ENCODE assay signal across 14 cellular contexts in the genomic region with DNA sequence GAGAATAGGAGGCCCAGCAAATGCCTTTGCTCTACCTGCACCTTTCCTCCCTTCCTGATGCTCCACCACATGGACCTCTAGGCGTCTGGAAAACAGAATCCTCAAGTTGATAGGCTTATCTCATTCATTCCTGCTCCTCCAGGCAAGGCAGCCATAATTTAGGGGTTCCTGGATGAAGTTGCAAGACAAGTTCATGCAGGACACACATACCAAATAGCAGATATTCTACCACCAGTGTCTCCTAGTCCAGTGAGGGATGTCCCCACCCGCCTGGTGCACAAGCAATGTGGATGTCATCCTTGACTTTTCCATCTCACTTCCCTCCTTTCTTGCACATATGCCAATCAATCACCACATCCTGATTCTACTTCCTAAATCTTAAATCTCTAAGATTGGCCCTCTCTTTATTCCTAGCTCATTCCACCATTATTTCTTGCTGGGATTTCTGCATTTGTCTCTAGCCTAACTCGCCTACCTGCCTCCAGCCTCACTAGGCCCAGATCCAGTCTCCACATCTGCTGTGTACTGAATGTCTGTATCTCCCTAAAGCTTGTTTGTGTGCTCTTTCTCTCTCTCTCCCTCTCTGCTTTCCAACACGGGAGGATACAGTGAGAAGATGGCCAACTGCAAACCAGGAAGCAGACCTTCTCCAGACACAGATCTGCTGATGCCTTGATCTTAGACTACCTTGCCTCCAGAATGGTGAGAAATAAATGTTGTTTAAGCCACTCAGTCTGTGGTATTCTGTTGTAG. TPM values are rescaled to one million over a fixed set of nuclear protein-coding genes. Genes with fewer than 3 reads are reported as not detected.
A peak's percentile ranks its signal among the peaks of the same experiment; 100 is the strongest.
DNase-seq lines count a peak whose midpoint lies in the region; ATAC-seq and TF ChIP-seq lines count a peak whose summit lies in the region.
"Had no signal": no experiment of that assay in that cellular context is flagged by ENCODE, and none has a peak within 500 bp of the region (broad histone marks: within the 10 kb centered on the region; RNA-seq: fewer than 3 reads in every experiment).

No MANE protein-coding gene starts in this region.

- H3K4me3 ChIP-seq in left ventricle myocardium inferior (no peak overlapping the region), vagina (no peak overlapping the region), ovary (no peak overlapping the region), testis (no peak overlapping the region)
- H3K4me3 ChIP-seq in naive thymus-derived CD4-positive, alpha-beta T cell (ENCODE audit: low read length): no peak overlapping the region
- H3K4me3 ChIP-seq: gastrocnemius medialis, GM23248 had no signal

- CTCF ChIA-PET in naive thymus-derived CD4-positive, alpha-beta T cell (lab: Charles Lee): interaction anchor here (0.6 to 13.8 kb wide), 8 partner anchors 14 to 81 kb away, joined by 3 to 197 read pairs (median 6); no protein-coding TSS in a partner anchor

- peak overlapping the region; percentile 99 for H3K27ac ChIP-seq in left ventricle myocardium inferior (replicated peaks)
- H3K27ac ChIP-seq in angular gyrus (ENCODE audit: low read depth, low read length): peak overlapping the region; percentile 52
- peak overlapping the region; percentile 78 for H3K27ac ChIP-seq in naive thymus-derived CD4-positive, alpha-beta T cell (ENCODE audit: low read depth, low read length)
- peak overlapping the region; percentile 98 for H3K27ac ChIP-seq in vagina
- H3K27ac ChIP-seq in ovary: no peak overlapping the region
- no peak overlapping the region for H3K27ac ChIP-seq in testis
- H3K27ac ChIP-seq: GM23248 had no signal

- H3K9me3 ChIP-seq in left ventricle myocardium inferior (replicated peaks): no peaks in the 10 kb centered on the region
- H3K9me3 ChIP-seq in naive thymus-derived CD4-positive, alpha-beta T cell (ENCODE audit: control insufficient read depth in 2 of 3, low read length in 3 of 3): no peaks in the 10 kb centered on the region
- no peaks in the 10 kb centered on the region for H3K9me3 ChIP-seq in vagina
- H3K9me3 ChIP-seq in ovary: no peaks in the 10 kb centered on the region
- H3K9me3 ChIP-seq in testis: no peaks in the 10 kb centered on the region
- H3K9me3 ChIP-seq: gastrocnemius medialis had no signal

- no peak for DNase-seq in left ventricle myocardium inferior
- DNase-seq in Right ventricle myocardium superior: no peak
- DNase-seq in naive thymus-derived CD4-positive, alpha-beta T cell: no peak
- DNase-seq in vagina (ENCODE audit: extremely low spot score in 2 of 2): no peak
- no peak for DNase-seq in ovary
- DNase-seq in testis: no peak
- DNase-seq: activated CD4-positive, alpha-beta T cell treated with anti-CD3 and anti-CD28 coated beads, Interleukin-2, amount 50 U/mL, for 4 hours; AML-193; gastrocnemius medialis; GM23248; NCI-H2227 treated with DMSO at 0.1 percent for 48 hours; SHP77 treated with DMSO at 0.1 percent for 48 hours had no signal

- H3K27ac Mint-ChIP-seq in naive thymus-derived CD4-positive, alpha-beta T cell: peak overlapping the region; percentile 29 to 98 (median 92)

- 69 to 75% (median 70%) methylated on average over 4 of the region's 4 CpGs for WGBS in ovary, 3 donors
- 71 to 77% methylated on average over 4 of the region's 4 CpGs for WGBS in testis, 2 donors

- H3K4me1 Mint-ChIP-seq in naive thymus-derived CD4-positive, alpha-beta T cell: peaks cover 61 to 80% (median 72%) of the 10 kb centered on the region in 7 donors

- H3K9me3 Mint-ChIP-seq in naive thymus-derived CD4-positive, alpha-beta T cell: no peaks in the 10 kb centered on the region

- H3K27me3 Mint-ChIP-seq in naive thymus-derived CD4-positive, alpha-beta T cell: no peaks in the 10 kb centered on the region

- TF ChIP-seq CTCF in left ventricle myocardium inferior (IDR thresholded peaks at IDR 0.05; ENCODE audit: borderline replicate concordance) (no peak), vagina (IDR thresholded peaks at IDR 0.05) (no peak), ovary (IDR thresholded peaks at IDR 0.05) (no peak), testis (IDR thresholded peaks at IDR 0.05) (no peak)

- TF ChIP-seq POLR2A in vagina (IDR thresholded peaks at IDR 0.05) (no peak), ovary (IDR thresholded peaks at IDR 0.05) (no peak), testis (IDR thresholded peaks at IDR 0.05) (no peak)

- ATAC-seq in Right ventricle myocardium superior (ENCODE audit: poor library complexity) (no peak), HG03354 (IDR thresholded peaks at IDR 0.05; ENCODE audit: poor library complexity, severe bottlenecking, unreplicated experiment) (no peak)
- ATAC-seq in naive thymus-derived CD4-positive, alpha-beta T cell: no peak
- ATAC-seq: gastrocnemius medialis had no signal

- peaks cover 64% of the 10 kb centered on the region for H3K4me1 ChIP-seq in left ventricle myocardium inferior
- H3K4me1 ChIP-seq in naive thymus-derived CD4-positive, alpha-beta T cell (ENCODE audit: control insufficient read depth in 2 of 2, insufficient read depth in 2 of 2, low read length in 2 of 2): peaks cover 36 to 76% of the 10 kb centered on the region in 2 donors
- H3K4me1 ChIP-seq in vagina: peaks cover 60% of the 10 kb centered on the region
- peaks cover 17% of the 10 kb centered on the region for H3K4me1 ChIP-seq in ovary (ENCODE audit: insufficient read depth)
- peaks cover 29% of the 10 kb centered on the region for H3K4me1 ChIP-seq in testis

- H3K36me3 ChIP-seq in left ventricle myocardium inferior: peaks cover 5% of the 10 kb centered on the region
- H3K36me3 ChIP-seq in naive thymus-derived CD4-positive, alpha-beta T cell (ENCODE audit: control insufficient read depth in 2 of 3, insufficient read depth in 3 of 3, low read length in 3 of 3): peaks cover 0 to 7% (median 3%) of the 10 kb centered on the region in 3 experiments
- no peaks in the 10 kb centered on the region for H3K36me3 ChIP-seq in vagina
- H3K36me3 ChIP-seq in ovary: no peaks in the 10 kb centered on the region
- no peaks in the 10 kb centered on the region for H3K36me3 ChIP-seq in testis (ENCODE audit: low read depth, missing control alignments)
- H3K36me3 ChIP-seq: gastrocnemius medialis had no signal

- POLR2A ChIA-PET in naive thymus-derived CD4-positive, alpha-beta T cell (lab: Charles Lee): interaction anchor here (6.2 to 20.4 kb wide), 2 partner anchors 13 to 42 kb away, joined by 64 to 547 read pairs; no protein-coding TSS in a partner anchor

- H3K27me3 ChIP-seq in left ventricle myocardium inferior (ENCODE audit: low read depth) (no peaks in the 10 kb centered on the region), vagina (no peaks in the 10 kb centered on the region), ovary (no peaks in the 10 kb centered on the region), testis (no peaks in the 10 kb centered on the region)
- H3K27me3 ChIP-seq in naive thymus-derived CD4-positive, alpha-beta T cell (ENCODE audit: control insufficient read depth in 2 of 2, insufficient read depth in 2 of 2, low read length in 2 of 2): no peaks in the 10 kb centered on the region
- H3K27me3 ChIP-seq: gastrocnemius medialis had no signal

- peak overlapping the region; percentile 73 to 94 (median 86) for H3K4me3 Mint-ChIP-seq in naive thymus-derived CD4-positive, alpha-beta T cell

- no peak for TF ChIP-seq EP300 in ovary (IDR thresholded peaks at IDR 0.05)

- intact Hi-C loops in left ventricle myocardium inferior (cut with micrococcal nuclease): no loop called here
- intact Hi-C loops in Right ventricle myocardium superior (cut with DNase I): no loop called here
- intact Hi-C loops in naive thymus-derived CD4-positive, alpha-beta T cell (cut with micrococcal nuclease): loop anchor here in 1 of 2 donors (5.0 kb wide), 1 partner anchor 818 kb away; the partner anchor contains the start of genes PFKFB2 and YOD1
- intact Hi-C loops in vagina (cut with DNase I): no loop called here
- intact Hi-C loops in ovary (cut with DNase I): no loop called here
- intact Hi-C loops in testis (cut with DNase I; ENCODE audit: low total_unique reads): no loop called here

- peaks cover 0 to 27% (median 11%) of the 10 kb centered on the region in 5 donors for H3K36me3 Mint-ChIP-seq in naive thymus-derived CD4-positive, alpha-beta T cell

RNA-seq across cellular contexts. Expression of gene CD34, which starts 40.5 kb away (rescaled TPM):
- total RNA-seq in left ventricle myocardium inferior: 69.6 TPM
- total RNA-seq in Right ventricle myocardium superior: 72.5 TPM
- 1 to 10 TPM in 1 of 5 experiments, under 1 TPM in 3, not detected in 1; 0.02 to 3.4 (median 0.39) TPM for total RNA-seq in naive thymus-derived CD4-positive, alpha-beta T cell
- not detected for polyA plus RNA-seq in naive thymus-derived CD4-positive, alpha-beta T cell
- total RNA-seq in vagina: 57.5 TPM
- 10 to 100 TPM; 12.6 to 42.1 (median 21.9) TPM for total RNA-seq in ovary
- 100 to 1,000 TPM in 1 of 2 donors, 10 to 100 TPM in 1; 50.8 to 146 TPM for polyA plus RNA-seq in ovary
- total RNA-seq in testis: 10 to 100 TPM; 28.3 to 32.5 TPM
- polyA plus RNA-seq in testis (ENCODE audit: insufficient read depth, low read depth, low replicate concordance): 70.7 TPM
- total RNA-seq: GM23248 had no signal

Comparison
In these comparisons a context has a peak if more than half of its experiments do, and no peak if none do; other contexts are left out.
1. H3K27ac ChIP-seq: peak in left ventricle myocardium inferior (single experiment), angular gyrus (single experiment), naive thymus-derived CD4-positive, alpha-beta T cell (single experiment) and vagina (single experiment); none in ovary (0 of 2) and testis (0 of 2).